Comparison of ENCODE assay signal across 19 cellular contexts in genomic region chr18:44821924-44822323, GRCh38.
DNase-seq lines count a peak whose midpoint lies in the region; ATAC-seq, FAIRE-seq and TF ChIP-seq lines count a peak whose summit lies in the region.
"Had no signal": no experiment of that assay in that cellular context is flagged by ENCODE, and none has a peak within 500 bp of the region (broad histone marks: within the 10 kb centered on the region; RNA-seq: fewer than 3 reads in every experiment).

No MANE protein-coding gene starts in this region.

- no peaks in the 10 kb centered on the region for H3K27me3 Mint-ChIP-seq in brain
- H3K27me3 Mint-ChIP-seq in activated T-helper 17 cell treated with anti-CD3 and anti-CD28 coated beads, Interleukin-2, amount 50 U/mL, for 72 hours = peaks cover 21% of the 10 kb centered on the region
- H3K27me3 Mint-ChIP-seq: B cell; CD4-positive, alpha-beta T cell had no signal

- H3K9ac ChIP-seq in liver (ENCODE audit: low read depth in 1 of 2, low read length in 2 of 2) = no peak overlapping the region
- no peak overlapping the region for H3K9ac ChIP-seq in HepG2 (ENCODE audit: insufficient read depth, low read depth, low read length)

- FAIRE-seq in HepG2 (lab: Jason Lieb, UNC) (no peak), pancreas (lab: Jason Lieb, UNC) (no peak)

- peaks cover 16% of the 10 kb centered on the region for H3K36me3 Mint-ChIP-seq in brain
- no peaks in the 10 kb centered on the region for H3K36me3 Mint-ChIP-seq in activated T-helper 17 cell treated with anti-CD3 and anti-CD28 coated beads, Interleukin-2, amount 50 U/mL, for 72 hours (ENCODE audit: low read depth)

- BruUV-seq in HepG2 (replicated peaks; lab: Mats Ljungman, UMichigan) = no TSS peak

- H3K4me1 Mint-ChIP-seq in brain = peaks cover 96% of the 10 kb centered on the region
- H3K4me1 Mint-ChIP-seq in activated T-helper 17 cell treated with anti-CD3 and anti-CD28 coated beads, Interleukin-2, amount 50 U/mL, for 72 hours = peaks cover 11% of the 10 kb centered on the region

- TF ChIP-seq POLR2A in HepG2 (IDR thresholded peaks at IDR 0.05; ENCODE audit: insufficient read depth in 1 of 2, low read depth in 2 of 2, low read length in 2 of 2) = no peak

- POLR2A ChIA-PET in HepG2 (lab: Yijun Ruan, JAX) = no interaction called here

- peak overlapping the region; percentile 75 to 82 for H3K27ac ChIP-seq in liver (ENCODE audit: low read depth in 1 of 2, low read length in 2 of 2)
- no peak overlapping the region for H3K27ac ChIP-seq in HepG2 (ENCODE audit: extremely low read length, insufficient read depth, low read length)
- H3K27ac ChIP-seq in pancreas = peak overlapping the region in 3 of 4 donors; percentile 8 to 83 (median 71)

- H3K4me3 Mint-ChIP-seq in brain = no peak overlapping the region
- no peak overlapping the region for H3K4me3 Mint-ChIP-seq in activated T-helper 17 cell treated with anti-CD3 and anti-CD28 coated beads, Interleukin-2, amount 50 U/mL, for 72 hours
- H3K4me3 Mint-ChIP-seq: B cell; CD4-positive, alpha-beta T cell had no signal

- in situ Hi-C loops in HepG2 (cut with HindIII; ENCODE audit: extremely low pct_ligation_motif_present, low pct_unique_long_range_greater_than_20kb) = no loop called here

- H3K4me3 ChIP-seq in liver (ENCODE audit: low read depth in 1 of 3, low read length in 3 of 3) (no peak overlapping the region), HepG2 (replicated peaks in 1 of 3; ENCODE audit: insufficient read depth in 1 of 3, low read depth in 2 of 3, low read length in 3 of 3) (no peak overlapping the region), pancreas (no peak overlapping the region)

- DNase-seq in HepG2 (ENCODE audit: low spot score) = no peak
- DNase-seq in pancreas = no peak
- no peak for DNase-seq in activated gamma-delta T cell (lab: John Stamatoyannopoulos, UW)
- no peak for DNase-seq in activated CD4-positive, alpha-beta T cell treated with anti-CD3 and anti-CD28 coated beads for 1 hour
- DNase-seq: Calu3; CD4-positive, alpha-beta T cell; GF-D8; Kasumi-1; NCI-H1105 treated with DMSO at 0.1 percent for 48 hours; NCI-H187; NCI-H2171 treated with DMSO at 0.1 percent for 48 hours; NCI-H524 had no signal

- no peaks in the 10 kb centered on the region for H3K9me3 Mint-ChIP-seq in brain
- H3K9me3 Mint-ChIP-seq in activated T-helper 17 cell treated with anti-CD3 and anti-CD28 coated beads, Interleukin-2, amount 50 U/mL, for 72 hours = no peaks in the 10 kb centered on the region
- H3K9me3 Mint-ChIP-seq: CD4-positive, alpha-beta T cell had no signal

- H3K27ac Mint-ChIP-seq in brain = peak overlapping the region in 3 of 5 experiments; percentile 3 to 51 (median 13)
- H3K27ac Mint-ChIP-seq in activated T-helper 17 cell treated with anti-CD3 and anti-CD28 coated beads, Interleukin-2, amount 50 U/mL, for 72 hours = no peak overlapping the region
- H3K27ac Mint-ChIP-seq: B cell; CD4-positive, alpha-beta T cell had no signal

- CTCF ChIA-PET in HepG2 (lab: Yijun Ruan, JAX; ENCODE audit: low intra/inter-chr PET ratio, low total read pairs) = no interaction called here

- 26% methylated on average over 1 of the region's 1 CpG for WGBS in liver
- 0% methylated on average over 1 of the region's 1 CpG for WGBS in HepG2 (ENCODE audit: low lambda C conversion rate)
- 13 to 18% methylated on average over 1 of the region's 1 CpG for WGBS in pancreas, 2 donors

- H3K4me2 ChIP-seq in HepG2 (ENCODE audit: low read depth, low read length) = no peak overlapping the region

- H3K79me2 ChIP-seq in HepG2 (ENCODE audit: insufficient read depth, low read length) = no peaks in the 10 kb centered on the region

- H3K9me3 ChIP-seq in liver (ENCODE audit: control insufficient read depth in 4 of 4, low read length in 3 of 4) (no peaks in the 10 kb centered on the region), HepG2 (ENCODE audit: low read length) (no peaks in the 10 kb centered on the region), pancreas (no peaks in the 10 kb centered on the region)

- intact Hi-C loops in HepG2 (cut with micrococcal nuclease; ENCODE audit: unreplicated experiment) (no loop called here), pancreas (cut with DNase I) (no loop called here)

- ATAC-seq in HepG2 = no peak
- ATAC-seq in pancreas = peak; percentile 63 to 70 (median 68)
- ATAC-seq in activated T-helper 17 cell treated with anti-CD3 and anti-CD28 coated beads, Interleukin-2, amount 50 U/mL, for 72 hours (replicated peaks) = no peak
- ATAC-seq: HCT116, Panc1, Right ventricle myocardium inferior had no signal

- TF ChIP-seq RAD21 in liver (IDR thresholded peaks at IDR 0.05) (peak; percentile 50 to 64), HepG2 (CRISPR knock-in tag; IDR thresholded peaks at IDR 0.05) (no peak)

- H4K20me1 ChIP-seq in HepG2 (ENCODE audit: insufficient read depth, low read length) = no peaks in the 10 kb centered on the region

- no peak for TF ChIP-seq CTCF in liver (IDR thresholded peaks at IDR 0.05; ENCODE audit: low read depth, low read length, missing input control)
- no peak for TF ChIP-seq CTCF in HepG2 (CRISPR knock-in tag; IDR thresholded peaks at IDR 0.05)
- TF ChIP-seq CTCF in brain (conservative IDR thresholded peaks at IDR 0.05) = no peak
- no peak for TF ChIP-seq CTCF in pancreas (IDR thresholded peaks at IDR 0.05)

- H2AFZ ChIP-seq in HepG2 (ENCODE audit: low read length) = no peak overlapping the region

- H3K36me3 ChIP-seq in liver (ENCODE audit: control insufficient read depth in 4 of 4, insufficient read depth in 3 of 4, low read depth in 1 of 4, low read length in 3 of 4) = no peaks in the 10 kb centered on the region
- H3K36me3 ChIP-seq in HepG2 (replicated peaks in 1 of 2; ENCODE audit: control insufficient read depth in 1 of 2, insufficient read depth in 2 of 2, low read length in 2 of 2) = no peaks in the 10 kb centered on the region
- no peaks in the 10 kb centered on the region for H3K36me3 ChIP-seq in pancreas

- no peak for TF ChIP-seq EP300 in HepG2 (IDR thresholded peaks at IDR 0.05; ENCODE audit: low read depth in 2 of 2, low read length in 2 of 2)
- TF ChIP-seq EP300 in HepG2 (CRISPR knock-in tag; IDR thresholded peaks at IDR 0.05; ENCODE audit: borderline replicate concordance) = no peak

- H3K4me1 ChIP-seq in liver (ENCODE audit: control insufficient read depth in 4 of 4, insufficient read depth in 4 of 4, low read length in 3 of 4) (peaks cover 4 to 33% (median 7%) of the 10 kb centered on the region in 4 donors), HepG2 (ENCODE audit: insufficient read depth, low read length) (no peaks in the 10 kb centered on the region), pancreas (peaks cover 6 to 44% (median 32%) of the 10 kb centered on the region in 3 donors)

- H3K27me3 ChIP-seq in liver (ENCODE audit: control insufficient read depth in 4 of 4, insufficient read depth in 4 of 4, low read length in 3 of 4) (no peaks in the 10 kb centered on the region), HepG2 (ENCODE audit: control insufficient read depth in 1 of 2, insufficient read depth in 2 of 2, low read length in 2 of 2) (no peaks in the 10 kb centered on the region), pancreas (no peaks in the 10 kb centered on the region)

TF ChIP-seq in liver, 16 proteins besides CTCF, POLR2A, EP300 and RAD21 (continues in another document):
- TF ChIP-seq FOXA1 (IDR thresholded peaks at IDR 0.05) (no peak), ZBTB33 (IDR thresholded peaks at IDR 0.05) (peak; percentile 48), YY1 (IDR thresholded peaks at IDR 0.05) (peak; percentile 80), MAX (IDR thresholded peaks at IDR 0.05) (peak; percentile 66), SP1 (IDR thresholded peaks at IDR 0.05) (peak; percentile 76)

TF ChIP-seq in HepG2, 621 proteins besides CTCF, POLR2A, EP300 and RAD21 (continues in another document):
- TF ChIP-seq ZNF772 (CRISPR knock-in tag; IDR thresholded peaks at IDR 0.05) (no peak), FIP1L1 (IDR thresholded peaks at IDR 0.05; ENCODE audit: borderline replicate concordance, insufficient read depth, low read depth, low read length) (no peak), TEF (CRISPR knock-in tag; IDR thresholded peaks at IDR 0.05) (no peak), ZNF513 (CRISPR knock-in tag; conservative IDR thresholded peaks at IDR 0.05) (no peak), RFXAP (CRISPR knock-in tag; IDR thresholded peaks at IDR 0.05; ENCODE audit: borderline replicate concordance) (no peak), MLLT10 (CRISPR knock-in tag; IDR thresholded peaks at IDR 0.05) (no peak), ZNF749 (CRISPR knock-in tag; IDR thresholded peaks at IDR 0.05; ENCODE audit: borderline replicate concordance) (no peak), ZNF644 (CRISPR knock-in tag; IDR thresholded peaks at IDR 0.05; ENCODE audit: low read depth) (no peak), CREB3 (CRISPR knock-in tag; IDR thresholded peaks at IDR 0.05) (no peak)

Comparison
In these comparisons a context has a peak if more than half of its experiments do, and no peak if none do; other contexts are left out.
1. ATAC-seq: peak in pancreas (4 of 4); none in HepG2 (single experiment) and activated T-helper 17 cell treated with anti-CD3 and anti-CD28 coated beads, Interleukin-2, amount 50 U/mL, for 72 hours (single experiment).